In the genomic region with DNA sequence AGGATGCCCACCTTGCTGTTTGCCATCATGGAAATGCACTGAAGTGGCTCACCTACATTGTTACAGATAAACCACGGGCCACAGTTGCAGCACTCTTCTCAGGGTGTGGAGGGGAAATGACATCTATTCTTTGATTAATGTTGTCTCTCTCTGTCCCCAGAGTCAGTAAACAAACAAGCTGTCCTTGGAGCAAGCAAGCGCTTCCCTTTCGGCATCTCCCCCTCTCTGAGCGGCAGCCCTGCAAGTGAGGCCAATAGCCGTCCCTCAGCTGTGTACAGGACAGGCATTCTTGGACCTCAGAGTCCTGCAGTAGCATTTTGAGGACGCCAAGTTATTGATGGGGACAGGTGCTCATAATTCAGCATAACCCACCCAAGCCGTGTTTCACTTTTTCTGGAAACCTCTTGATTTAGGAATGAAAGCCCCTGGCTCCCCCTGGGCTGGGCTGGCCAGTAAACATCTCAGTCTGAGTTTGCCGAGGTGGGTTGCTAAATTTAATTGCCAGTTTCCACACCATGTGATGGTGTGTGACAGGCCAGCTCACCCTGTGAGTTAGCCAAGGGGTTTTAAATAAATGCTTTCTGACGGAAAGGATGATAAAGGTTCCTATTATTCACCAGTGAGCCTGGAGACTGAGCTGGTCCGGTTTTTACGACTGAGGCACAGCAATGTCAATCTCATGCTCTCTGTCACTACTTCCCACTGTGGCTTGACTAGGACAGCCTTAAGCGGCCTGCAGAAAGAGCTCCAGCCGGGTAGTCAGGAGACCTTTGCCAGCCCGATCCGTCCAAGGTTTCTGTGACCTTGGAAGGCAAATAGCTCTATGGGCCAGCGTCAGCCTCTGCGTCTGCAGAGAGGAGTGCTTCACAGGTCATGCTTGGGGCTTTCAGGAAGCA, we compare ENCODE assay signal across 25 cellular contexts.
DNase-seq lines count a peak whose midpoint lies in the region; ATAC-seq and TF ChIP-seq lines count a peak whose summit lies in the region.
"Had no signal": no experiment of that assay in that cellular context is flagged by ENCODE, and none has a peak within 500 bp of the region (broad histone marks: within the 10 kb centered on the region; RNA-seq: fewer than 3 reads in every experiment).

No MANE protein-coding gene starts in this region.

- 47 to 50% (median 50%) methylated on average over 17 of the region's 17 CpGs for WGBS in ovary, 3 donors
- 86% methylated on average over 13 of the region's 17 CpGs for WGBS in suprapubic skin

- no peaks in the 10 kb centered on the region for H4K20me1 ChIP-seq in PC-3 (ENCODE audit: low read length)

- no TSS peak for BruUV-seq in Caco-2 (replicated peaks; lab: Mats Ljungman, UMichigan)
- BruUV-seq in PC-3 (replicated peaks; lab: Mats Ljungman, UMichigan), result no TSS peak

- H3K27ac Mint-ChIP-seq in Caco-2 (ENCODE audit: unreplicated experiment), result peak overlapping the region; percentile 58
- H3K27ac Mint-ChIP-seq: activated CD4-positive, alpha-beta memory T cell treated with anti-CD3 and anti-CD28 coated beads for 36 hours; CD8-positive, alpha-beta T cell; GM23338 had no signal

- no peaks in the 10 kb centered on the region for H3F3A ChIP-seq in PC-3 (ENCODE audit: low read length, unreplicated experiment)

- POLR2A ChIA-PET in Caco-2 (lab: Charles Lee), result no interaction called here
- POLR2A ChIA-PET in PC-3 (lab: Charles Lee; ENCODE audit: unreplicated experiment), result interaction anchor here (1.0 kb wide), 1 partner anchor 23 kb away, joined by 3 read pairs; no protein-coding TSS in a partner anchor

- CTCF ChIA-PET in Caco-2 (lab: Charles Lee), result no interaction called here
- CTCF ChIA-PET in PC-3 (lab: Charles Lee), result no interaction called here

- no peaks in the 10 kb centered on the region for H3K27me3 Mint-ChIP-seq in Caco-2 (ENCODE audit: insufficient read depth, unreplicated experiment)
- H3K27me3 Mint-ChIP-seq: activated CD4-positive, alpha-beta memory T cell treated with anti-CD3 and anti-CD28 coated beads for 36 hours had no signal

- intact Hi-C loops in Caco-2 (cut with micrococcal nuclease; ENCODE audit: unreplicated experiment), result loop anchor here (10.0 kb wide), 2 partner anchors 78 to 218 kb away; no protein-coding TSS in a partner anchor
- intact Hi-C loops in PC-3 (cut with micrococcal nuclease), result no loop called here
- intact Hi-C loops in Right ventricle myocardium superior (cut with DNase I), result no loop called here
- intact Hi-C loops in ovary (cut with DNase I), result no loop called here

- H3K79me2 ChIP-seq in PC-3 (ENCODE audit: low read length), result no peaks in the 10 kb centered on the region

- H3K36me3 ChIP-seq in Caco-2 (ENCODE audit: control insufficient read depth, insufficient read depth, low read length) (no peaks in the 10 kb centered on the region), PC-3 (ENCODE audit: low read depth, low read length) (no peaks in the 10 kb centered on the region), ovary (no peaks in the 10 kb centered on the region), suprapubic skin (no peaks in the 10 kb centered on the region)
- H3K36me3 ChIP-seq: pancreas, Peyer's patch, sigmoid colon, tibial nerve had no signal

- H3K4me3 ChIP-seq in Caco-2 (ENCODE audit: low read depth, low read length), result no peak overlapping the region
- no peak overlapping the region for H3K4me3 ChIP-seq in PC-3 (ENCODE audit: low read length)
- H3K4me3 ChIP-seq in ovary, result no peak overlapping the region
- no peak overlapping the region for H3K4me3 ChIP-seq in suprapubic skin
- H3K4me3 ChIP-seq: GM23338, pancreas, Peyer's patch, sigmoid colon, tibial nerve had no signal

- TF ChIP-seq EP300 in ovary (IDR thresholded peaks at IDR 0.05) (no peak), suprapubic skin (IDR thresholded peaks at IDR 0.05) (no peak)

- no peak for TF ChIP-seq POLR2A in ovary (IDR thresholded peaks at IDR 0.05)
- TF ChIP-seq POLR2A in suprapubic skin (IDR thresholded peaks at IDR 0.05), result no peak

- no peaks in the 10 kb centered on the region for H3K9me3 Mint-ChIP-seq in Caco-2 (ENCODE audit: unreplicated experiment)
- H3K9me3 Mint-ChIP-seq: activated CD4-positive, alpha-beta memory T cell treated with anti-CD3 and anti-CD28 coated beads for 36 hours; CD8-positive, alpha-beta T cell had no signal

- H3K27me3 ChIP-seq in Caco-2 (replicated peaks; ENCODE audit: control insufficient read depth, insufficient read depth, low read length), result no peaks in the 10 kb centered on the region
- H3K27me3 ChIP-seq in PC-3 (ENCODE audit: low read length), result no peaks in the 10 kb centered on the region
- H3K27me3 ChIP-seq in ovary, result no peaks in the 10 kb centered on the region
- no peaks in the 10 kb centered on the region for H3K27me3 ChIP-seq in suprapubic skin
- H3K27me3 ChIP-seq: pancreas, Peyer's patch, sigmoid colon, tibial nerve had no signal

- H3K9me3 ChIP-seq in Caco-2, result no peaks in the 10 kb centered on the region; the same call in 1 of the 2 replicates
- H3K9me3 ChIP-seq in PC-3 (ENCODE audit: low read length), result no peaks in the 10 kb centered on the region
- H3K9me3 ChIP-seq in ovary, result no peaks in the 10 kb centered on the region
- no peaks in the 10 kb centered on the region for H3K9me3 ChIP-seq in suprapubic skin
- H3K9me3 ChIP-seq: pancreas, Peyer's patch, sigmoid colon, tibial nerve had no signal

- no peaks in the 10 kb centered on the region for H3K9me2 ChIP-seq in PC-3 (replicated peaks; ENCODE audit: low read length)

- no peaks in the 10 kb centered on the region for H3K36me3 Mint-ChIP-seq in Caco-2 (ENCODE audit: insufficient read depth, unreplicated experiment)
- H3K36me3 Mint-ChIP-seq: activated CD4-positive, alpha-beta memory T cell treated with anti-CD3 and anti-CD28 coated beads for 36 hours; CD8-positive, alpha-beta T cell; naive B cell had no signal

- H3K4me1 Mint-ChIP-seq in Caco-2 (ENCODE audit: low read depth, unreplicated experiment), result peaks cover 46% of the 10 kb centered on the region

- H3K4me2 ChIP-seq in PC-3 (ENCODE audit: low read length), result no peak overlapping the region
- H3K4me2 ChIP-seq: GM23338 had no signal

- no peak overlapping the region for H3K4me3 Mint-ChIP-seq in Caco-2 (ENCODE audit: unreplicated experiment)
- H3K4me3 Mint-ChIP-seq: activated CD4-positive, alpha-beta memory T cell treated with anti-CD3 and anti-CD28 coated beads for 36 hours; CD8-positive, alpha-beta T cell; GM23338; naive B cell had no signal

- ATAC-seq in PC-3 (no peak), Right ventricle myocardium superior (ENCODE audit: poor library complexity) (peak; percentile 75), GM21529 (IDR thresholded peaks at IDR 0.05; ENCODE audit: unreplicated experiment) (no peak)
- ATAC-seq: CD8-positive, alpha-beta T cell; GM23338; SK-N-SH treated with all-trans-retinoic acid at 6 μM for 48 hours had no signal

- TF ChIP-seq CTCF in Caco-2 (IDR thresholded peaks at IDR 0.05; ENCODE audit: insufficient read depth in 1 of 2, low read depth in 1 of 2, low read length in 1 of 2, severe bottlenecking in 1 of 2, unreplicated experiment in 1 of 2), result no peak
- TF ChIP-seq CTCF in PC-3 (conservative IDR thresholded peaks at IDR 0.05; ENCODE audit: low read depth, low read length), result no peak
- TF ChIP-seq CTCF in ovary (IDR thresholded peaks at IDR 0.05), result no peak
- TF ChIP-seq CTCF in suprapubic skin (IDR thresholded peaks at IDR 0.05), result no peak

- H3K27ac ChIP-seq in PC-3 (ENCODE audit: low read length), result peak overlapping the region; percentile 45
- peak overlapping the region in 1 of 2 donors; percentile 78 for H3K27ac ChIP-seq in ovary
- H3K27ac ChIP-seq in suprapubic skin, result no peak overlapping the region
- H3K27ac ChIP-seq: pancreas, Peyer's patch, sigmoid colon, tibial nerve had no signal

- H2AFZ ChIP-seq in PC-3 (ENCODE audit: low read length), result no peak overlapping the region

- H3K4me1 ChIP-seq in Caco-2 (peaks cover 51% of the 10 kb centered on the region), PC-3 (ENCODE audit: insufficient read depth, low read length) (peaks cover 5% of the 10 kb centered on the region; the same call in 1 of the 2 replicates), ovary (ENCODE audit: insufficient read depth) (peaks cover 16% of the 10 kb centered on the region), suprapubic skin (peaks cover 25% of the 10 kb centered on the region)
- H3K4me1 ChIP-seq: pancreas had no signal

- H3K9ac ChIP-seq in PC-3 (ENCODE audit: low read length), result no peak overlapping the region; the same call in 1 of the 2 replicates

- DNase-seq in Caco-2, result no peak
- DNase-seq in PC-3, result no peak
- DNase-seq in Right ventricle myocardium superior, result no peak
- peak; percentile 64 to 83 (median 71) for DNase-seq in ovary
- no peak for DNase-seq in activated CD4-positive, alpha-beta T cell treated with anti-CD3 and anti-CD28 coated beads for 4 hours
- no peak for DNase-seq in suprapubic skin (ENCODE audit: low spot score in 2 of 2)
- no peak for DNase-seq in GDM1 (lab: John Stamatoyannopoulos, UW)
- DNase-seq: activated CD4-positive, alpha-beta memory T cell treated with anti-CD3 and anti-CD28 coated beads for 36 hours; activated gamma-delta T cell treated with Interleukin-2 at 50 U/mL for 16 hours; amniotic stem cell; CD8-positive, alpha-beta T cell; dermis blood vessel endothelial cell; KG1; naive B cell; NCI-H1105 treated with DMSO at 0.1 percent for 48 hours; NCI-H774; Peyer's patch; sigmoid colon; stimulated activated CD4-positive, alpha-beta T cell treated with anti-CD3 and anti-CD28 coated beads, Interleukin-1b, Interleukin-23, amount 100 ng/mL, for 48 hours; stimulated activated naive CD4-positive, alpha-beta T cell treated with Interleukin-2 at 50 U/mL for 16 hours had no signal

Comparison
In these comparisons a context has a peak if more than half of its experiments do, and no peak if none do; other contexts are left out.
1. DNase-seq: peak in ovary (5 of 5); none in Caco-2 (0 of 2), PC-3 (single experiment), Right ventricle myocardium superior (single experiment), activated CD4-positive, alpha-beta T cell treated with anti-CD3 and anti-CD28 coated beads for 4 hours (0 of 2), suprapubic skin (0 of 2) and GDM1 (single experiment).